8 cellular contexts compared by ENCODE assay signal in the genomic region with DNA sequence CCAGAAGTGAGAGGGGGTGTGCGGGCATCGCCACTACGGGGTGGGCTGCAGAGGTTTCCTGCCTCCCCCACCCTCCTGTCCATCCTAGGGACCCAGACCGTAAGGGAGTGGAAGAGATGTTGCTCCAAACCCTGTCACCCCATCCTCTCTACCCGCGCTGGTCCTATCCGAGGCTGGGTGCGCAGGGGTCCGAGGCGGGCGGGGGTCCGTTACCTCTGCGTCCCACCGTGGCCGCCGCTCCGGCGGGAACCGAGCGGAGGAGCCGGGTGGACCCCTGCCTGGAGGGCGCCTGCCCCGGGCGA. TPM values are rescaled to one million over a fixed set of nuclear protein-coding genes. Genes with fewer than 3 reads are reported as not detected.
DNase-seq lines count a peak whose midpoint lies in the region; ATAC-seq and TF ChIP-seq lines count a peak whose summit lies in the region.

No MANE protein-coding gene starts in this region.

- H3K9me3 Mint-ChIP-seq in CD8-positive, alpha-beta memory T cell: no peaks in the 10 kb centered on the region

- CTCF ChIA-PET in CD8-positive, alpha-beta memory T cell (lab: Charles Lee): interaction anchor here (1.1 to 1.3 kb wide), 3 partner anchors 8 to 132 kb away, joined by 3 to 4 read pairs (median 3); no protein-coding TSS in a partner anchor

- peak overlapping the region; percentile 46; the same call in 1 of the 2 replicates for H3K9ac ChIP-seq in MM.1S (ENCODE audit: low read length)
- peak overlapping the region; percentile 71 to 87 for H3K9ac ChIP-seq in colonic mucosa (ENCODE audit: low read depth in 2 of 2, low read length in 2 of 2)
- H3K9ac ChIP-seq in mucosa of rectum (ENCODE audit: low read depth in 1 of 2, low read length in 2 of 2): peak overlapping the region; percentile 79 to 90

- peaks cover 19 to 32% (median 29%) of the 10 kb centered on the region in 3 donors for H3K4me1 Mint-ChIP-seq in CD8-positive, alpha-beta memory T cell

- peak overlapping the region; percentile 60; the same call in 1 of the 2 replicates for H3K4me2 ChIP-seq in MM.1S (ENCODE audit: low read depth, low read length)

- H3K9me2 ChIP-seq in MM.1S (replicated peaks; ENCODE audit: insufficient read depth, low read length): no peaks in the 10 kb centered on the region

- POLR2A ChIA-PET in CD8-positive, alpha-beta memory T cell (lab: Charles Lee): interaction anchor here (0.6 to 1.2 kb wide), 2 partner anchors 87 to 689 kb away, joined by 3 read pairs; partner anchors contain the start of gene VWA8

- intact Hi-C loops in colonic mucosa (cut with DNase I): no loop called here

- peak overlapping the region in 7 of 8 donors; percentile 32 to 95 (median 88) for H3K27ac Mint-ChIP-seq in CD8-positive, alpha-beta memory T cell

- peak in 1 of 5 donors; percentile 13 for DNase-seq in CD8-positive, alpha-beta memory T cell
- no peak for DNase-seq in MM.1S
- DNase-seq in colonic mucosa: no peak
- DNase-seq in activated effector memory CD4-positive, alpha-beta T cell treated with anti-CD3 and anti-CD28 coated beads, Interleukin-2, amount 50 U/mL, for 16 hours: no peak
- DNase-seq in midbrain (lab: John Stamatoyannopoulos, UW): no peak

- H3K4me1 ChIP-seq in CD8-positive, alpha-beta memory T cell (ENCODE audit: insufficient read depth, low read length): peaks cover 11% of the 10 kb centered on the region
- no peaks in the 10 kb centered on the region for H3K4me1 ChIP-seq in MM.1S (ENCODE audit: low read length)
- H3K4me1 ChIP-seq in colonic mucosa: no peaks in the 10 kb centered on the region
- peaks cover 0 to 3% of the 10 kb centered on the region in 2 donors for H3K4me1 ChIP-seq in mucosa of rectum (ENCODE audit: control insufficient read depth in 2 of 2, insufficient read depth in 2 of 2, low read length in 2 of 2)

- H3K27me3 ChIP-seq in CD8-positive, alpha-beta memory T cell (ENCODE audit: insufficient read depth, low read length, poor library complexity, severe bottlenecking): no peaks in the 10 kb centered on the region
- H3K27me3 ChIP-seq in MM.1S (replicated peaks; ENCODE audit: insufficient read depth, low read length): no peaks in the 10 kb centered on the region
- H3K27me3 ChIP-seq in colonic mucosa: no peaks in the 10 kb centered on the region
- H3K27me3 ChIP-seq in mucosa of rectum (ENCODE audit: control insufficient read depth in 2 of 2, insufficient read depth in 2 of 2, low read length in 2 of 2): no peaks in the 10 kb centered on the region

- H2AFZ ChIP-seq in MM.1S (ENCODE audit: low read length): peak overlapping the region; percentile 61; the same call in 1 of the 2 replicates

- H4K20me1 ChIP-seq in MM.1S (ENCODE audit: insufficient read depth, low read length): no peaks in the 10 kb centered on the region

- peak overlapping the region; percentile 89 to 96 (median 93) for H3K4me3 Mint-ChIP-seq in CD8-positive, alpha-beta memory T cell

- no peaks in the 10 kb centered on the region for H3K27me3 Mint-ChIP-seq in CD8-positive, alpha-beta memory T cell

- H3K36me3 Mint-ChIP-seq in CD8-positive, alpha-beta memory T cell: peaks cover 0 to 6% (median 4%) of the 10 kb centered on the region in 3 donors

- ATAC-seq in GM21717 (IDR thresholded peaks at IDR 0.05; ENCODE audit: unreplicated experiment): peak; percentile 27
- no peak for ATAC-seq in GM19324 (IDR thresholded peaks at IDR 0.05; ENCODE audit: low FRiP score, unreplicated experiment)

- H3K4me3 ChIP-seq in CD8-positive, alpha-beta memory T cell (ENCODE audit: low read length): peak overlapping the region; percentile 75
- H3K4me3 ChIP-seq in MM.1S (ENCODE audit: low read length) (peak overlapping the region; percentile 66), colonic mucosa (peak overlapping the region; percentile 94), mucosa of rectum (ENCODE audit: low read length in 2 of 2) (peak overlapping the region; percentile 91 to 93)

- H3F3A ChIP-seq in MM.1S (ENCODE audit: insufficient read depth, low read length): no peaks in the 10 kb centered on the region

- H3K27ac ChIP-seq in CD8-positive, alpha-beta memory T cell (ENCODE audit: low read depth, low read length): peak overlapping the region; percentile 35
- no peak overlapping the region for H3K27ac ChIP-seq in MM.1S (ENCODE audit: low read length)
- peak overlapping the region; percentile 96 for H3K27ac ChIP-seq in colonic mucosa
- peak overlapping the region; percentile 89 to 93 for H3K27ac ChIP-seq in mucosa of rectum (ENCODE audit: low read depth in 2 of 2, low read length in 2 of 2)

- no peaks in the 10 kb centered on the region for H3K36me3 ChIP-seq in CD8-positive, alpha-beta memory T cell (ENCODE audit: insufficient read depth, low read length)
- H3K36me3 ChIP-seq in MM.1S (replicated peaks; ENCODE audit: insufficient read depth, low read length) (no peaks in the 10 kb centered on the region), colonic mucosa (no peaks in the 10 kb centered on the region), mucosa of rectum (ENCODE audit: control insufficient read depth in 2 of 2, insufficient read depth in 2 of 2, low read length in 2 of 2) (no peaks in the 10 kb centered on the region)

- TF ChIP-seq CTCF in MM.1S (IDR thresholded peaks at IDR 0.05; ENCODE audit: low read length) (no peak), colonic mucosa (IDR thresholded peaks at IDR 0.05) (no peak)

- H3K79me2 ChIP-seq in MM.1S (ENCODE audit: low read length): no peaks in the 10 kb centered on the region

- no peaks in the 10 kb centered on the region for H3K9me3 ChIP-seq in CD8-positive, alpha-beta memory T cell (ENCODE audit: low read length)
- H3K9me3 ChIP-seq in MM.1S (replicated peaks; ENCODE audit: insufficient read depth, low read length): no peaks in the 10 kb centered on the region
- no peaks in the 10 kb centered on the region for H3K9me3 ChIP-seq in colonic mucosa
- H3K9me3 ChIP-seq in mucosa of rectum (ENCODE audit: control insufficient read depth in 2 of 2, low read length in 2 of 2): no peaks in the 10 kb centered on the region

RNA-seq across cellular contexts. Expression of gene DGKH, which starts 0.2 kb away (rescaled TPM):
- 10 to 100 TPM; 10.2 to 10.9 TPM for total RNA-seq in CD8-positive, alpha-beta memory T cell
- 2.5 TPM for polyA plus RNA-seq in CD8-positive, alpha-beta memory T cell
- 10 to 100 TPM; 15.5 to 17.9 TPM for total RNA-seq in colonic mucosa
